ENCODE assay signal across 10 cellular contexts in genomic region chrX:3143043-3143799, GRCh38.
A peak's percentile ranks its signal among the peaks of the same experiment; 100 is the strongest.
DNase-seq lines count a peak whose midpoint lies in the region; ATAC-seq and TF ChIP-seq lines count a peak whose summit lies in the region.
"Had no signal": no experiment of that assay in that cellular context is flagged by ENCODE, and none has a peak within 500 bp of the region (broad histone marks: within the 10 kb centered on the region; RNA-seq: fewer than 3 reads in every experiment).

No MANE protein-coding gene starts in this region.

- no peak for TF ChIP-seq POLR2A in sigmoid colon (IDR thresholded peaks at IDR 0.05)

- no peaks in the 10 kb centered on the region for H3K4me1 ChIP-seq in sigmoid colon

- peaks cover 11% of the 10 kb centered on the region for H3K4me1 Mint-ChIP-seq in activated T-helper 2 cell treated with anti-CD3 and anti-CD28 coated beads, Interferon-gamma antibody, Interleukin-2, Interleukin-4, amounts not matched to agents 10 μg/mL and 5 μg/mL and 100 μg/mL, durations not matched to agents 14 hours and 24 hours and 36 hours (ENCODE audit: low read depth)

- peak; percentile 57 for ATAC-seq in GM18858 (IDR thresholded peaks at IDR 0.05; ENCODE audit: unreplicated experiment)
- ATAC-seq in GM19328 (IDR thresholded peaks at IDR 0.05; ENCODE audit: unreplicated experiment), result no peak
- no peak for ATAC-seq in GM18502 (IDR thresholded peaks at IDR 0.05; ENCODE audit: poor library complexity, unreplicated experiment)

- no peaks in the 10 kb centered on the region for H3K27me3 Mint-ChIP-seq in activated T-helper 2 cell treated with anti-CD3 and anti-CD28 coated beads, Interferon-gamma antibody, Interleukin-2, Interleukin-4, amounts not matched to agents 10 μg/mL and 5 μg/mL and 100 μg/mL, durations not matched to agents 14 hours and 24 hours and 36 hours (ENCODE audit: low read depth)

- no peak for TF ChIP-seq CTCF in sigmoid colon (IDR thresholded peaks at IDR 0.05)

- H3K4me3 ChIP-seq in sigmoid colon, result no peak overlapping the region

- DNase-seq in A172 (ENCODE audit: low spot score), result peak; percentile 40
- peak; percentile 22 to 30 for DNase-seq in Kasumi-1 (lab: John Stamatoyannopoulos, UW)
- DNase-seq in activated T-helper 2 cell treated with anti-CD3 and anti-CD28 coated beads, Interferon-gamma antibody, Interleukin-2, Interleukin-4, amounts not matched to agents 10 μg/mL and 5 μg/mL and 100 μg/mL, durations not matched to agents 14 hours and 24 hours and 36 hours (ENCODE audit: low spot score), result no peak
- no peak for DNase-seq in sigmoid colon
- DNase-seq in SW 1271 (lab: John Stamatoyannopoulos, UW), result no peak
- DNase-seq: DMS79, NCI-H2171 had no signal

- no peaks in the 10 kb centered on the region for H3K9me3 ChIP-seq in sigmoid colon

- H3K9me3 Mint-ChIP-seq in activated T-helper 2 cell treated with anti-CD3 and anti-CD28 coated beads, Interferon-gamma antibody, Interleukin-2, Interleukin-4, amounts not matched to agents 10 μg/mL and 5 μg/mL and 100 μg/mL, durations not matched to agents 14 hours and 24 hours and 36 hours, result peaks cover 33% of the 10 kb centered on the region

- H3K27me3 ChIP-seq in sigmoid colon, result no peaks in the 10 kb centered on the region

- H3K36me3 Mint-ChIP-seq in activated T-helper 2 cell treated with anti-CD3 and anti-CD28 coated beads, Interferon-gamma antibody, Interleukin-2, Interleukin-4, amounts not matched to agents 10 μg/mL and 5 μg/mL and 100 μg/mL, durations not matched to agents 14 hours and 24 hours and 36 hours (ENCODE audit: low read depth), result peaks cover 11% of the 10 kb centered on the region

- peak overlapping the region; percentile 51 for H3K27ac Mint-ChIP-seq in activated T-helper 2 cell treated with anti-CD3 and anti-CD28 coated beads, Interferon-gamma antibody, Interleukin-2, Interleukin-4, amounts not matched to agents 10 μg/mL and 5 μg/mL and 100 μg/mL, durations not matched to agents 14 hours and 24 hours and 36 hours

- 42 to 64% methylated on average over 4 of the region's 4 CpGs for WGBS in sigmoid colon, 2 donors

- intact Hi-C loops in activated T-helper 2 cell treated with anti-CD3 and anti-CD28 coated beads, Interferon-gamma antibody, Interleukin-2, Interleukin-4, amounts not matched to agents 10 μg/mL and 5 μg/mL and 100 μg/mL, durations not matched to agents 14 hours and 24 hours and 36 hours (cut with micrococcal nuclease), result no loop called here
- intact Hi-C loops in sigmoid colon (cut with DNase I), result no loop called here

- TF ChIP-seq EP300 in sigmoid colon (IDR thresholded peaks at IDR 0.05), result no peak

- no peak overlapping the region for H3K27ac ChIP-seq in sigmoid colon

- H3K4me3 Mint-ChIP-seq in activated T-helper 2 cell treated with anti-CD3 and anti-CD28 coated beads, Interferon-gamma antibody, Interleukin-2, Interleukin-4, amounts not matched to agents 10 μg/mL and 5 μg/mL and 100 μg/mL, durations not matched to agents 14 hours and 24 hours and 36 hours (ENCODE audit: low read depth), result peak overlapping the region; percentile 47

- no peaks in the 10 kb centered on the region for H3K36me3 ChIP-seq in sigmoid colon

Comparison
In these comparisons a context has a peak if more than half of its experiments do, and no peak if none do; other contexts are left out.
1. DNase-seq: peak in A172 (single experiment) and Kasumi-1 (2 of 2); none in activated T-helper 2 cell treated with anti-CD3 and anti-CD28 coated beads, Interferon-gamma antibody, Interleukin-2, Interleukin-4, amounts not matched to agents 10 μg/mL and 5 μg/mL and 100 μg/mL, durations not matched to agents 14 hours and 24 hours and 36 hours (single experiment), sigmoid colon (single experiment) and SW 1271 (0 of 2).